Comparison of ENCODE assay signal across 38 cellular contexts in the genomic region with DNA sequence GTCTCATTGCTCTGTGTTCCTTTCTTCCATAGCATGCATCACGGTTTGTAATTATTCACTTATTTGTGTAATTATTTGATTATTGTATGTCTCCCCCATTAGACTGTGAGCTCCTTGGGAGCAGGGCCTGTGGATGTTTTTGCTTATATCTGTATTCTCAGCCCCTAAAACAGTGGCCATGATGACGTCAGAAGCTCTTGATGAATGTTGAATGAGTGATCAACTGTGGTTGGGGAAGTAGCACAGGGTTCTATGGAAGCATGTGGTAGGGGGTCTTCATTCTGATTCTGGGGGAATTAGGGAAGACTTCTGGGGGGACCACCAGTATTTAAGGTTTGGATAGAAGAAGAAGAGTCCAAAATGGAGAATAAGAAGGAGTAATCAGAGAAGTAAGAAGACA. TPM values are rescaled to one million over a fixed set of nuclear protein-coding genes. Genes with fewer than 3 reads are reported as not detected.
"Had no signal": no experiment of that assay in that cellular context is flagged by ENCODE, and none has a peak within 500 bp of the region (broad histone marks: within the 10 kb centered on the region; RNA-seq: fewer than 3 reads in every experiment).

No MANE protein-coding gene starts in this region.

- H3K27me3 ChIP-seq: adrenal gland, body of pancreas, breast epithelium had no signal

- DNase-seq: activated B cell treated with CpG ODN at 0.5 μM for 24 hours; activated CD4-positive, alpha-beta memory T cell treated with anti-CD3 and anti-CD28 coated beads for 36 hours; activated CD4-positive, alpha-beta T cell treated with anti-CD3 and anti-CD28 coated beads for 4 hours; activated CD4-positive, alpha-beta T cell treated with anti-CD3 and anti-CD28 coated beads, Interleukin-2, amount 10 ng/mL, durations not matched to agents 24 days and 14 days; activated CD4-positive, alpha-beta T cell treated with anti-CD3 and anti-CD28 coated beads, Interleukin-2, amount 50 U/mL, for 1 hour; activated CD4-positive, alpha-beta T cell treated with anti-CD3 and anti-CD28 coated beads, Interleukin-2, amount 50 U/mL, for 4 hours; activated CD4-positive, CD25-positive, alpha-beta regulatory T cell treated with anti-CD3 and anti-CD28 coated beads, Interleukin-2, amount 50 U/mL, for 72 hours; activated CD8-positive, alpha-beta memory T cell treated with anti-CD3 and anti-CD28 coated beads, Interleukin-2, amount 50 U/mL, for 4 hours; activated CD8-positive, alpha-beta T cell treated with anti-CD3 and anti-CD28 coated beads for 36 hours; activated effector memory CD4-positive, alpha-beta T cell treated with anti-CD3 and anti-CD28 coated beads, Interleukin-2, amount 50 U/mL, for 16 hours; activated gamma-delta T cell treated with Interleukin-2 at 50 U/mL for 16 hours; activated naive CD4-positive, alpha-beta T cell; activated naive CD4-positive, alpha-beta T cell treated with anti-CD3 and anti-CD28 coated beads for 36 hours; activated naive CD4-positive, alpha-beta T cell treated with anti-CD3 and anti-CD28 coated beads, Interleukin-2, amount 50 U/mL, for 16 hours; activated naive CD8-positive, alpha-beta T cell treated with anti-CD3 and anti-CD28 coated beads for 36 hours; activated T-cell treated with anti-CD3 and anti-CD28 coated beads for 4 hours; activated T-cell treated with anti-CD3 and anti-CD28 coated beads, Interleukin-2, amount 50 U/mL, for 1 hour; activated T-cell treated with anti-CD3 and anti-CD28 coated beads, Interleukin-2, amount 50 U/mL, for 4 hours; activated T-cell treated with anti-CD3 and anti-CD28 coated beads, Interleukin-2, amount 50 U/mL, for 72 hours; amniotic stem cell; aorta; body of pancreas; brain microvascular endothelial cell; central memory CD4-positive, alpha-beta T cell; T-helper 1 cell; T-helper 2 cell; T-helper 9 cell had no signal

- H3K9me3 ChIP-seq: adrenal gland, body of pancreas, breast epithelium had no signal

- H3K9me3 Mint-ChIP-seq: activated B cell treated with CpG ODN at 0.5 μM for 24 hours; activated CD4-positive, alpha-beta memory T cell treated with anti-CD3 and anti-CD28 coated beads for 36 hours; activated CD4-positive, alpha-beta T cell treated with anti-CD3 and anti-CD28 coated beads, Interleukin-2, amount 10 ng/mL, durations not matched to agents 24 days and 14 days; activated CD8-positive, alpha-beta T cell treated with anti-CD3 and anti-CD28 coated beads for 36 hours; activated naive CD4-positive, alpha-beta T cell treated with anti-CD3 and anti-CD28 coated beads for 36 hours; activated naive CD4-positive, alpha-beta T cell treated with anti-CD3 and anti-CD28 coated beads, Interleukin-2, amount 50 U/mL, for 72 hours; activated naive CD8-positive, alpha-beta T cell treated with anti-CD3 and anti-CD28 coated beads for 36 hours; activated T-cell treated with anti-CD3 and anti-CD28 coated beads, Interleukin-2, amount 50 U/mL, for 4 hours; activated T-cell treated with anti-CD3 and anti-CD28 coated beads, Interleukin-2, amount 50 U/mL, for 72 hours; activated T-helper 1 cell treated with anti-CD3 and anti-CD28 coated beads, Interleukin-12 subunit alpha, Interleukin-12 subunit beta, Interleukin-2, Interleukin-4 antibody, amounts not matched to agents 30 ng/mL and 10 ng/mL and 1 ng/mL, durations not matched to agents 14 hours and 24 hours and 36 hours; activated T-helper 17 cell treated with anti-CD3 and anti-CD28 coated beads, Interleukin-2, amount 50 U/mL, for 72 hours; T-helper 1 cell treated with Interleukin-12 subunit alpha and Interleukin-12 subunit beta and Interleukin-4 antibody, amounts not matched to agents 30 μg/mL and 1 μg/mL, for 36 hours; T-helper 2 cell treated with Interferon-gamma antibody and Interleukin-4, amounts not matched to agents 5 μg/mL and 100 μg/mL, for 36 hours had no signal

- H3K27ac ChIP-seq: body of pancreas, brain microvascular endothelial cell, breast epithelium, VCaP had no signal

- H3K4me3 Mint-ChIP-seq: activated B cell treated with CpG ODN at 0.5 μM for 24 hours; activated CD4-positive, alpha-beta memory T cell treated with anti-CD3 and anti-CD28 coated beads for 36 hours; activated CD4-positive, alpha-beta T cell treated with anti-CD3 and anti-CD28 coated beads, Interleukin-2, amount 10 ng/mL, durations not matched to agents 24 days and 14 days; activated CD8-positive, alpha-beta T cell treated with anti-CD3 and anti-CD28 coated beads for 36 hours; activated naive CD4-positive, alpha-beta T cell treated with anti-CD3 and anti-CD28 coated beads for 36 hours; activated naive CD8-positive, alpha-beta T cell treated with anti-CD3 and anti-CD28 coated beads for 36 hours; activated T-cell treated with anti-CD3 and anti-CD28 coated beads, Interleukin-2, amount 50 U/mL, for 4 hours; activated T-cell treated with anti-CD3 and anti-CD28 coated beads, Interleukin-2, amount 50 U/mL, for 72 hours; activated T-helper 1 cell treated with anti-CD3 and anti-CD28 coated beads, Interleukin-12 subunit alpha, Interleukin-12 subunit beta, Interleukin-2, Interleukin-4 antibody, amounts not matched to agents 30 ng/mL and 10 ng/mL and 1 ng/mL, durations not matched to agents 14 hours and 24 hours and 36 hours; activated T-helper 17 cell treated with anti-CD3 and anti-CD28 coated beads, Interleukin-2, amount 50 U/mL, for 72 hours; T-helper 1 cell treated with Interleukin-12 subunit alpha and Interleukin-12 subunit beta and Interleukin-4 antibody, amounts not matched to agents 30 μg/mL and 1 μg/mL, for 36 hours; T-helper 2 cell treated with Interferon-gamma antibody and Interleukin-4, amounts not matched to agents 5 μg/mL and 100 μg/mL, for 36 hours had no signal

- H3K4me3 ChIP-seq: adrenal gland, body of pancreas, breast epithelium had no signal

- H3K27ac Mint-ChIP-seq: activated B cell treated with CpG ODN at 0.5 μM for 24 hours; activated CD4-positive, alpha-beta memory T cell treated with anti-CD3 and anti-CD28 coated beads for 36 hours; activated CD4-positive, alpha-beta T cell treated with anti-CD3 and anti-CD28 coated beads, Interleukin-2, amount 10 ng/mL, durations not matched to agents 24 days and 14 days; activated CD8-positive, alpha-beta T cell treated with anti-CD3 and anti-CD28 coated beads for 36 hours; activated naive CD4-positive, alpha-beta T cell treated with anti-CD3 and anti-CD28 coated beads for 36 hours; activated naive CD4-positive, alpha-beta T cell treated with anti-CD3 and anti-CD28 coated beads, Interleukin-2, amount 50 U/mL, for 72 hours; activated naive CD8-positive, alpha-beta T cell treated with anti-CD3 and anti-CD28 coated beads for 36 hours; activated T-cell treated with anti-CD3 and anti-CD28 coated beads, Interleukin-2, amount 50 U/mL, for 72 hours; activated T-helper 1 cell treated with anti-CD3 and anti-CD28 coated beads, Interleukin-12 subunit alpha, Interleukin-12 subunit beta, Interleukin-2, Interleukin-4 antibody, amounts not matched to agents 30 ng/mL and 10 ng/mL and 1 ng/mL, durations not matched to agents 14 hours and 24 hours and 36 hours; activated T-helper 17 cell treated with anti-CD3 and anti-CD28 coated beads, Interleukin-2, amount 50 U/mL, for 72 hours; T-helper 1 cell treated with Interleukin-12 subunit alpha and Interleukin-12 subunit beta and Interleukin-4 antibody, amounts not matched to agents 30 μg/mL and 1 μg/mL, for 36 hours; T-helper 2 cell treated with Interferon-gamma antibody and Interleukin-4, amounts not matched to agents 5 μg/mL and 100 μg/mL, for 36 hours had no signal

- H3K4me1 ChIP-seq: body of pancreas, breast epithelium had no signal

- ATAC-seq: body of pancreas had no signal

- FAIRE-seq: astrocyte, TTC549 had no signal

- H3K36me3 ChIP-seq: adrenal gland, brain microvascular endothelial cell, breast epithelium had no signal

- H3K36me3 Mint-ChIP-seq: activated CD4-positive, alpha-beta memory T cell treated with anti-CD3 and anti-CD28 coated beads for 36 hours; activated naive CD4-positive, alpha-beta T cell treated with anti-CD3 and anti-CD28 coated beads, Interleukin-2, amount 50 U/mL, for 72 hours; activated naive CD8-positive, alpha-beta T cell treated with anti-CD3 and anti-CD28 coated beads for 36 hours had no signal

RNA-seq across cellular contexts. Expression of gene DNAI1, which starts 6.0 kb away (rescaled TPM):
- total RNA-seq: activated B cell treated with CpG ODN at 0.5 μM for 24 hours; activated CD4-positive, alpha-beta T cell treated with anti-CD3 and anti-CD28 coated beads, Interleukin-2, amount 10 ng/mL, durations not matched to agents 24 days and 14 days; activated CD8-positive, alpha-beta memory T cell treated with anti-CD3 and anti-CD28 coated beads for 36 hours; activated naive CD8-positive, alpha-beta T cell treated with anti-CD3 and anti-CD28 coated beads for 36 hours; activated T-cell treated with anti-CD3 and anti-CD28 coated beads, Interleukin-2, amount 50 U/mL, for 4 hours; activated T-helper 1 cell treated with anti-CD3 and anti-CD28 coated beads, Interleukin-12 subunit alpha, Interleukin-12 subunit beta, Interleukin-2, Interleukin-4 antibody, amounts not matched to agents 30 ng/mL and 10 ng/mL and 1 ng/mL, durations not matched to agents 14 hours and 24 hours and 36 hours; activated T-helper 17 cell treated with anti-CD3 and anti-CD28 coated beads, Interleukin-2, amount 50 U/mL, for 72 hours; aorta had no signal
- polyA plus RNA-seq: aorta had no signal

RNA-seq across cellular contexts. Expression of gene ENHO, which starts 58.2 kb away (rescaled TPM):
- total RNA-seq: activated B cell treated with CpG ODN at 0.5 μM for 24 hours; activated CD4-positive, alpha-beta T cell treated with anti-CD3 and anti-CD28 coated beads, Interleukin-2, amount 10 ng/mL, durations not matched to agents 24 days and 14 days; activated CD8-positive, alpha-beta T cell treated with anti-CD3 and anti-CD28 coated beads for 36 hours; activated T-cell treated with anti-CD3 and anti-CD28 coated beads, Interleukin-2, amount 50 U/mL, for 4 hours; activated T-helper 1 cell treated with anti-CD3 and anti-CD28 coated beads, Interleukin-12 subunit alpha, Interleukin-12 subunit beta, Interleukin-2, Interleukin-4 antibody, amounts not matched to agents 30 ng/mL and 10 ng/mL and 1 ng/mL, durations not matched to agents 14 hours and 24 hours and 36 hours; activated T-helper 17 cell treated with anti-CD3 and anti-CD28 coated beads, Interleukin-2, amount 50 U/mL, for 72 hours; aorta had no signal
- polyA plus RNA-seq: aorta had no signal
